Comparison of ENCODE assay signal across 8 cellular contexts in genomic region chr5:127959152-127959764, GRCh38.
DNase-seq lines count a peak whose midpoint lies in the region; TF ChIP-seq lines count a peak whose summit lies in the region.

No MANE protein-coding gene starts in this region.

- no peak overlapping the region for H3K27ac ChIP-seq in MM.1S (ENCODE audit: low read length)

- TF ChIP-seq CTCF in astrocyte of the cerebellum (IDR thresholded peaks at IDR 0.05; ENCODE audit: low read depth, low read length, missing control alignments) (no peak), MM.1S (IDR thresholded peaks at IDR 0.05; ENCODE audit: low read length) (no peak)

- in situ Hi-C loops in astrocyte of the cerebellum (cut with HindIII; ENCODE audit: low sequenced_read_pairs): no loop called here

- no peaks in the 10 kb centered on the region for H3K9me2 ChIP-seq in MM.1S (replicated peaks; ENCODE audit: insufficient read depth, low read length)

- H3F3A ChIP-seq in MM.1S (ENCODE audit: insufficient read depth, low read length): 0 out of 2 replicates have a peak, but pooled peaks cover 3% of the 10 kb centered on the region

- H3K4me3 ChIP-seq in astrocyte of the cerebellum (ENCODE audit: low read depth, low read length) (no peak overlapping the region), MM.1S (ENCODE audit: low read length) (no peak overlapping the region)

- no peaks in the 10 kb centered on the region for H3K27me3 ChIP-seq in MM.1S (replicated peaks; ENCODE audit: insufficient read depth, low read length)

- H3K36me3 ChIP-seq in MM.1S (replicated peaks; ENCODE audit: insufficient read depth, low read length): no peaks in the 10 kb centered on the region

- no peak overlapping the region for H3K9ac ChIP-seq in MM.1S (ENCODE audit: low read length)

- H3K9me3 ChIP-seq in MM.1S (replicated peaks; ENCODE audit: insufficient read depth, low read length): no peaks in the 10 kb centered on the region

- H3K4me2 ChIP-seq in MM.1S (ENCODE audit: low read depth, low read length): no peak overlapping the region

- H3K4me1 ChIP-seq in MM.1S (ENCODE audit: low read length): peaks cover 34% of the 10 kb centered on the region

- H4K20me1 ChIP-seq in MM.1S (ENCODE audit: insufficient read depth, low read length): no peaks in the 10 kb centered on the region

- no peak overlapping the region for H2AFZ ChIP-seq in MM.1S (ENCODE audit: low read length)

- peak; percentile 91 for DNase-seq in ELR (ENCODE audit: low read depth)
- peak; percentile 91 for DNase-seq in NCI-H2171 treated with DMSO at 0.1 percent for 48 hours (lab: John Stamatoyannopoulos, UW)
- peak; percentile 83 for DNase-seq in astrocyte of the cerebellum (ENCODE audit: low read depth)
- peak; percentile 94 for DNase-seq in kidney tubule cell (ENCODE audit: low spot score)
- no peak for DNase-seq in KG1 (lab: John Stamatoyannopoulos, UW)
- no peak for DNase-seq in SKM-1 (lab: John Stamatoyannopoulos, UW; ENCODE audit: unreplicated experiment)
- no peak for DNase-seq in MM.1S
- DNase-seq in CD1c-positive myeloid dendritic cell (ENCODE audit: extremely low spot score): no peak

- no peaks in the 10 kb centered on the region for H3K79me2 ChIP-seq in MM.1S (ENCODE audit: low read length)

Comparison
In these comparisons a context has a peak if more than half of its experiments do, and no peak if none do; other contexts are left out.
1. DNase-seq: peak in ELR (single experiment), NCI-H2171 treated with DMSO at 0.1 percent for 48 hours (single experiment), astrocyte of the cerebellum (single experiment) and kidney tubule cell (single experiment); none in KG1 (single experiment), SKM-1 (single experiment), MM.1S (single experiment) and CD1c-positive myeloid dendritic cell (single experiment).